ENCODE assay signal across 19 cellular contexts in genomic region chr14:86310148-86310547, GRCh38.
A peak's percentile ranks its signal among the peaks of the same experiment; 100 is the strongest.
DNase-seq lines count a peak whose midpoint lies in the region; ATAC-seq, FAIRE-seq and TF ChIP-seq lines count a peak whose summit lies in the region.
"Had no signal": no experiment of that assay in that cellular context is flagged by ENCODE, and none has a peak within 500 bp of the region (broad histone marks: within the 10 kb centered on the region; RNA-seq: fewer than 3 reads in every experiment).

No MANE protein-coding gene starts in this region.

- TF ChIP-seq RAD21 in HepG2 (CRISPR knock-in tag; IDR thresholded peaks at IDR 0.05): no peak

- ATAC-seq in HepG2: no peak
- ATAC-seq in right lobe of liver: no peak
- no peak for ATAC-seq in GM19467 (IDR thresholded peaks at IDR 0.05; ENCODE audit: unreplicated experiment)
- ATAC-seq: A549; CD8-positive, alpha-beta T cell had no signal

- no peak for TF ChIP-seq CTCF in HepG2 (CRISPR knock-in tag; IDR thresholded peaks at IDR 0.05)
- TF ChIP-seq CTCF in right lobe of liver (IDR thresholded peaks at IDR 0.05): no peak
- no peak for TF ChIP-seq CTCF in VCaP (conservative IDR thresholded peaks at IDR 0.05)

- intact Hi-C loops in HepG2 (cut with micrococcal nuclease; ENCODE audit: unreplicated experiment): no loop called here
- intact Hi-C loops in right lobe of liver (cut with DNase I): no loop called here

- TF ChIP-seq POLR2A in HepG2 (IDR thresholded peaks at IDR 0.05; ENCODE audit: insufficient read depth in 1 of 2, low read depth in 2 of 2, low read length in 2 of 2) (no peak), right lobe of liver (IDR thresholded peaks at IDR 0.05) (no peak)

- H3K9me3 ChIP-seq in HepG2 (ENCODE audit: low read length) (peaks cover 7% of the 10 kb centered on the region; the same call in 1 of the 2 replicates), right lobe of liver (no peaks in the 10 kb centered on the region)
- H3K9me3 ChIP-seq: A549 had no signal

- in situ Hi-C loops in HepG2 (cut with HindIII; ENCODE audit: extremely low pct_ligation_motif_present, low pct_unique_long_range_greater_than_20kb): no loop called here

- no peak overlapping the region for H2AFZ ChIP-seq in HepG2 (ENCODE audit: low read length)

- H3K4me1 ChIP-seq in HepG2 (ENCODE audit: insufficient read depth, low read length): no peaks in the 10 kb centered on the region
- H3K4me1 ChIP-seq in right lobe of liver: no peaks in the 10 kb centered on the region
- H3K4me1 ChIP-seq: A549; BLaER1 treated with 17β-estradiol and CSF1 and Interleukin-3, amounts not matched to agents 10 nM and 100 nM; Caco-2 had no signal

- H3K79me2 ChIP-seq in HepG2 (ENCODE audit: insufficient read depth, low read length): no peaks in the 10 kb centered on the region

- no peaks in the 10 kb centered on the region for H3K27me3 ChIP-seq in HepG2 (ENCODE audit: control insufficient read depth in 1 of 2, insufficient read depth in 2 of 2, low read length in 2 of 2)
- no peaks in the 10 kb centered on the region for H3K27me3 ChIP-seq in right lobe of liver
- H3K27me3 ChIP-seq: BLaER1 treated with 17β-estradiol and CSF1 and Interleukin-3, amounts not matched to agents 10 nM and 100 nM had no signal

- H3K27ac ChIP-seq in HepG2 (ENCODE audit: extremely low read length, insufficient read depth, low read length) (no peak overlapping the region), right lobe of liver (no peak overlapping the region), VCaP (peak overlapping the region; percentile 80)
- H3K27ac ChIP-seq: 22Rv1; A549; BLaER1 treated with 17β-estradiol and CSF1 and Interleukin-3, amounts not matched to agents 10 nM and 100 nM; C4-2B had no signal

- BruUV-seq in HepG2 (replicated peaks; lab: Mats Ljungman, UMichigan): no TSS peak

- H4K20me1 ChIP-seq in HepG2 (ENCODE audit: insufficient read depth, low read length): no peaks in the 10 kb centered on the region
- H4K20me1 ChIP-seq: BLaER1 treated with 17β-estradiol and CSF1 and Interleukin-3, amounts not matched to agents 10 nM and 100 nM had no signal

- POLR2A ChIA-PET in HepG2 (lab: Yijun Ruan, JAX): no interaction called here

- 15% methylated on average over 6 of the region's 6 CpGs for WGBS in HepG2 (ENCODE audit: low lambda C conversion rate)
- 50% methylated on average over 6 of the region's 6 CpGs for WGBS in right lobe of liver (ENCODE audit: insufficient coverage, low coverage, low lambda C conversion rate, missing lambda C conversion rate)

- TF ChIP-seq EP300 in HepG2 (IDR thresholded peaks at IDR 0.05; ENCODE audit: low read depth in 2 of 2, low read length in 2 of 2): no peak
- no peak for TF ChIP-seq EP300 in HepG2 (CRISPR knock-in tag; IDR thresholded peaks at IDR 0.05; ENCODE audit: borderline replicate concordance)

- H3K9ac ChIP-seq in HepG2 (ENCODE audit: insufficient read depth, low read depth, low read length): no peak overlapping the region
- H3K9ac ChIP-seq: BLaER1 treated with 17β-estradiol and CSF1 and Interleukin-3, amounts not matched to agents 10 nM and 100 nM had no signal

- CTCF ChIA-PET in HepG2 (lab: Yijun Ruan, JAX; ENCODE audit: low intra/inter-chr PET ratio, low total read pairs): no interaction called here

- H3K36me3 ChIP-seq in HepG2 (replicated peaks in 1 of 2; ENCODE audit: control insufficient read depth in 1 of 2, insufficient read depth in 2 of 2, low read length in 2 of 2): no peaks in the 10 kb centered on the region
- H3K36me3 ChIP-seq in right lobe of liver: no peaks in the 10 kb centered on the region
- H3K36me3 ChIP-seq: BLaER1 treated with 17β-estradiol and CSF1 and Interleukin-3, amounts not matched to agents 10 nM and 100 nM had no signal

- FAIRE-seq in HepG2 (lab: Jason Lieb, UNC): no peak
- FAIRE-seq: A549, D721Med, G401.6, GM12891, GM19239 had no signal

- no peak for DNase-seq in HepG2 (ENCODE audit: low spot score)
- DNase-seq in right lobe of liver: no peak
- no peak for DNase-seq in NCI-H1048 (lab: John Stamatoyannopoulos, UW)
- DNase-seq: AML-193; Caco-2; Calu3; CD4-positive, alpha-beta T cell; CD8-positive, alpha-beta T cell; GF-D8 had no signal

- H3K4me2 ChIP-seq in HepG2 (ENCODE audit: low read depth, low read length): no peak overlapping the region
- H3K4me2 ChIP-seq: A549; BLaER1 treated with 17β-estradiol and CSF1 and Interleukin-3, amounts not matched to agents 10 nM and 100 nM had no signal

- no peak overlapping the region for H3K4me3 ChIP-seq in HepG2 (replicated peaks in 1 of 3; ENCODE audit: insufficient read depth in 1 of 3, low read depth in 2 of 3, low read length in 3 of 3)
- no peak overlapping the region for H3K4me3 ChIP-seq in right lobe of liver
- H3K4me3 ChIP-seq: A549; BLaER1 treated with 17β-estradiol and CSF1 and Interleukin-3, amounts not matched to agents 10 nM and 100 nM had no signal

TF ChIP-seq in HepG2, 621 proteins besides CTCF, POLR2A, EP300 and RAD21:
- TF ChIP-seq MNT (IDR thresholded peaks at IDR 0.05) (peak; percentile 97), ETV6 (CRISPR knock-in tag; conservative IDR thresholded peaks at IDR 0.05) (no peak)
TF ChIP-seq in HepG2: peak in this region for 1.
